Comparison of ENCODE assay signal across 1 cellular context in genomic region chr17:81931557-81932332, GRCh38.
TF ChIP-seq lines count a peak whose summit lies in the region.

No MANE protein-coding gene starts in this region.

TF ChIP-seq in GM12878, 131 proteins besides CTCF, POLR2A, EP300 and RAD21:
- TF ChIP-seq SREBF2 (IDR thresholded peaks at IDR 0.05; ENCODE audit: low read length), result no peak
- no peak for TF ChIP-seq ZBED1 (IDR thresholded peaks at IDR 0.05; ENCODE audit: borderline replicate concordance)
- TF ChIP-seq NR2C1 (IDR thresholded peaks at IDR 0.05), result no peak
- TF ChIP-seq, protein P1, sequence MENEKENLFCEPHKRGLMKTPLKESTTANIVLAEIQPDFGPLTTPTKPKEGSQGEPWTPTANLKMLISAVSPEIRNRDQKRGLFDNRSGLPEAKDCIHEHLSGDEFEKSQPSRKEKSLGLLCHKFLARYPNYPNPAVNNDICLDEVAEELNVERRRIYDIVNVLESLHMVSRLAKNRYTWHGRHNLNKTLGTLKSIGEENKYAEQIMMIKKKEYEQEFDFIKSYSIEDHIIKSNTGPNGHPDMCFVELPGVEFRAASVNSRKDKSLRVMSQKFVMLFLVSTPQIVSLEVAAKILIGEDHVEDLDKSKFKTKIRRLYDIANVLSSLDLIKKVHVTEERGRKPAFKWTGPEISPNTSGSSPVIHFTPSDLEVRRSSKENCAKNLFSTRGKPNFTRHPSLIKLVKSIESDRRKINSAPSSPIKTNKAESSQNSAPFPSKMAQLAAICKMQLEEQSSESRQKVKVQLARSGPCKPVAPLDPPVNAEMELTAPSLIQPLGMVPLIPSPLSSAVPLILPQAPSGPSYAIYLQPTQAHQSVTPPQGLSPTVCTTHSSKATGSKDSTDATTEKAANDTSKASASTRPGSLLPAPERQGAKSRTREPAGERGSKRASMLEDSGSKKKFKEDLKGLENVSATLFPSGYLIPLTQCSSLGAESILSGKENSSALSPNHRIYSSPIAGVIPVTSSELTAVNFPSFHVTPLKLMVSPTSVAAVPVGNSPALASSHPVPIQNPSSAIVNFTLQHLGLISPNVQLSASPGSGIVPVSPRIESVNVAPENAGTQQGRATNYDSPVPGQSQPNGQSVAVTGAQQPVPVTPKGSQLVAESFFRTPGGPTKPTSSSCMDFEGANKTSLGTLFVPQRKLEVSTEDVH (IDR thresholded peaks at IDR 0.05; ENCODE audit: low read depth, partially characterized antibody), result no peak
- TF ChIP-seq TCF7 (IDR thresholded peaks at IDR 0.05; ENCODE audit: borderline replicate concordance), result no peak
- TF ChIP-seq, protein P2, sequence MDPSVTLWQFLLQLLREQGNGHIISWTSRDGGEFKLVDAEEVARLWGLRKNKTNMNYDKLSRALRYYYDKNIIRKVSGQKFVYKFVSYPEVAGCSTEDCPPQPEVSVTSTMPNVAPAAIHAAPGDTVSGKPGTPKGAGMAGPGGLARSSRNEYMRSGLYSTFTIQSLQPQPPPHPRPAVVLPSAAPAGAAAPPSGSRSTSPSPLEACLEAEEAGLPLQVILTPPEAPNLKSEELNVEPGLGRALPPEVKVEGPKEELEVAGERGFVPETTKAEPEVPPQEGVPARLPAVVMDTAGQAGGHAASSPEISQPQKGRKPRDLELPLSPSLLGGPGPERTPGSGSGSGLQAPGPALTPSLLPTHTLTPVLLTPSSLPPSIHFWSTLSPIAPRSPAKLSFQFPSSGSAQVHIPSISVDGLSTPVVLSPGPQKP (IDR thresholded peaks at IDR 0.05; ENCODE audit: low read depth, low read length), result no peak
- no peak for TF ChIP-seq RAD51 (IDR thresholded peaks at IDR 0.05)
- no peak for TF ChIP-seq ATF2 (IDR thresholded peaks at IDR 0.05; ENCODE audit: low read length)
- TF ChIP-seq ZNF217 (IDR thresholded peaks at IDR 0.05), result no peak
- no peak for TF ChIP-seq FOXK2 (IDR thresholded peaks at IDR 0.05)
- TF ChIP-seq PAX8 (IDR thresholded peaks at IDR 0.05), result no peak
- no peak for TF ChIP-seq SKIL (IDR thresholded peaks at IDR 0.05; ENCODE audit: low read depth, poor library complexity, severe bottlenecking)
- TF ChIP-seq, protein P3, sequence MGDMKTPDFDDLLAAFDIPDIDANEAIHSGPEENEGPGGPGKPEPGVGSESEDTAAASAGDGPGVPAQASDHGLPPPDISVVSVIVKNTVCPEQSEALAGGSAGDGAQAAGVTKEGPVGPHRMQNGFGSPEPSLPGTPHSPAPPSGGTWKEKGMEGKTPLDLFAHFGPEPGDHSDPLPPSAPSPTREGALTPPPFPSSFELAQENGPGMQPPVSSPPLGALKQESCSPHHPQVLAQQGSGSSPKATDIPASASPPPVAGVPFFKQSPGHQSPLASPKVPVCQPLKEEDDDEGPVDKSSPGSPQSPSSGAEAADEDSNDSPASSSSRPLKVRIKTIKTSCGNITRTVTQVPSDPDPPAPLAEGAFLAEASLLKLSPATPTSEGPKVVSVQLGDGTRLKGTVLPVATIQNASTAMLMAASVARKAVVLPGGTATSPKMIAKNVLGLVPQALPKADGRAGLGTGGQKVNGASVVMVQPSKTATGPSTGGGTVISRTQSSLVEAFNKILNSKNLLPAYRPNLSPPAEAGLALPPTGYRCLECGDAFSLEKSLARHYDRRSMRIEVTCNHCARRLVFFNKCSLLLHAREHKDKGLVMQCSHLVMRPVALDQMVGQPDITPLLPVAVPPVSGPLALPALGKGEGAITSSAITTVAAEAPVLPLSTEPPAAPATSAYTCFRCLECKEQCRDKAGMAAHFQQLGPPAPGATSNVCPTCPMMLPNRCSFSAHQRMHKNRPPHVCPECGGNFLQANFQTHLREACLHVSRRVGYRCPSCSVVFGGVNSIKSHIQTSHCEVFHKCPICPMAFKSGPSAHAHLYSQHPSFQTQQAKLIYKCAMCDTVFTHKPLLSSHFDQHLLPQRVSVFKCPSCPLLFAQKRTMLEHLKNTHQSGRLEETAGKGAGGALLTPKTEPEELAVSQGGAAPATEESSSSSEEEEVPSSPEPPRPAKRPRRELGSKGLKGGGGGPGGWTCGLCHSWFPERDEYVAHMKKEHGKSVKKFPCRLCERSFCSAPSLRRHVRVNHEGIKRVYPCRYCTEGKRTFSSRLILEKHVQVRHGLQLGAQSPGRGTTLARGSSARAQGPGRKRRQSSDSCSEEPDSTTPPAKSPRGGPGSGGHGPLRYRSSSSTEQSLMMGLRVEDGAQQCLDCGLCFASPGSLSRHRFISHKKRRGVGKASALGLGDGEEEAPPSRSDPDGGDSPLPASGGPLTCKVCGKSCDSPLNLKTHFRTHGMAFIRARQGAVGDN (IDR thresholded peaks at IDR 0.05), result no peak
- TF ChIP-seq BHLHE40 (IDR thresholded peaks at IDR 0.05; ENCODE audit: borderline replicate concordance in 1 of 2, low read depth in 2 of 2, low read length in 1 of 2), result no peak
- TF ChIP-seq E4F1 (IDR thresholded peaks at IDR 0.05; ENCODE audit: borderline replicate concordance, partially characterized antibody), result no peak
- no peak for TF ChIP-seq ZNF592 (IDR thresholded peaks at IDR 0.05)
- no peak for TF ChIP-seq IRF4 (IDR thresholded peaks at IDR 0.05; ENCODE audit: low read depth, low read length)
- TF ChIP-seq MYC (IDR thresholded peaks at IDR 0.05; ENCODE audit: insufficient read depth, insufficient read length, insufficient replicate concordance, low read length, severe bottlenecking), result no peak
- TF ChIP-seq, protein P4, sequence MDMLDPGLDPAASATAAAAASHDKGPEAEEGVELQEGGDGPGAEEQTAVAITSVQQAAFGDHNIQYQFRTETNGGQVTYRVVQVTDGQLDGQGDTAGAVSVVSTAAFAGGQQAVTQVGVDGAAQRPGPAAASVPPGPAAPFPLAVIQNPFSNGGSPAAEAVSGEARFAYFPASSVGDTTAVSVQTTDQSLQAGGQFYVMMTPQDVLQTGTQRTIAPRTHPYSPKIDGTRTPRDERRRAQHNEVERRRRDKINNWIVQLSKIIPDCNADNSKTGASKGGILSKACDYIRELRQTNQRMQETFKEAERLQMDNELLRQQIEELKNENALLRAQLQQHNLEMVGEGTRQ (IDR thresholded peaks at IDR 0.05; ENCODE audit: borderline replicate concordance, low read depth, low read length), result no peak
- TF ChIP-seq RUNX3 (IDR thresholded peaks at IDR 0.05; ENCODE audit: low read length), result no peak
